ENCODE assay signal across 20 cellular contexts in genomic region chr6:81589465-81590313, GRCh38.
DNase-seq lines count a peak whose midpoint lies in the region; ATAC-seq and TF ChIP-seq lines count a peak whose summit lies in the region.
"Had no signal": no experiment of that assay in that cellular context is flagged by ENCODE, and none has a peak within 500 bp of the region (broad histone marks: within the 10 kb centered on the region; RNA-seq: fewer than 3 reads in every experiment).

No MANE protein-coding gene starts in this region.

- H3K27me3 ChIP-seq in WERI-Rb-1 (ENCODE audit: insufficient read depth, low read depth, severe bottlenecking) (no peaks in the 10 kb centered on the region), lower lobe of right lung (ENCODE audit: low read depth) (no peaks in the 10 kb centered on the region)
- H3K27me3 ChIP-seq: esophagus muscularis mucosa had no signal

- H3K36me3 ChIP-seq in WERI-Rb-1: no peaks in the 10 kb centered on the region
- H3K36me3 ChIP-seq in lower lobe of right lung: no peaks in the 10 kb centered on the region
- H3K36me3 ChIP-seq: esophagus muscularis mucosa had no signal

- ATAC-seq in lower lobe of right lung (peak; percentile 14 to 19), GM21423 (IDR thresholded peaks at IDR 0.05; ENCODE audit: unreplicated experiment) (no peak)
- ATAC-seq: A549; stimulated activated naive CD8-positive, alpha-beta T cell treated with anti-CD3 and anti-CD28 coated beads, Interleukin-15, Interleukin-2, amounts not matched to agents 100 U/mL and 50 U/mL, for 24 hours had no signal

- no peaks in the 10 kb centered on the region for H3K9me3 ChIP-seq in WERI-Rb-1 (ENCODE audit: severe bottlenecking)
- no peaks in the 10 kb centered on the region for H3K9me3 ChIP-seq in lower lobe of right lung
- H3K9me3 ChIP-seq: A549, esophagus muscularis mucosa had no signal

- peak; percentile 21 for DNase-seq in NCI-H1092 treated with DMSO at 0.1 percent for 48 hours (lab: John Stamatoyannopoulos, UW)
- no peak for DNase-seq in NCI-H1092 (lab: John Stamatoyannopoulos, UW)
- DNase-seq in NB4 (ENCODE audit: low read depth): peak; percentile 19
- DNase-seq in WERI-Rb-1: peak; percentile 18
- no peak for DNase-seq in lower lobe of right lung
- no peak for DNase-seq in dedifferentiated amniotic fluid mesenchymal stem cell (ENCODE audit: extremely low spot score)
- DNase-seq in NCI-H2107 treated with DMSO at 0.1 percent for 48 hours (lab: John Stamatoyannopoulos, UW; ENCODE audit: unreplicated experiment): no peak
- DNase-seq: C1 segment of cervical spinal cord; HCEC 1CT; head of caudate nucleus; Kasumi-1; midbrain; NCI-H187 treated with DMSO at 0.1 percent for 48 hours; NCI-H510A treated with DMSO at 0.1 percent for 48 hours; retina; stimulated activated naive CD8-positive, alpha-beta T cell treated with anti-CD3 and anti-CD28 coated beads, Interleukin-15, Interleukin-2, amounts not matched to agents 100 U/mL and 50 U/mL, for 24 hours; SW 1271 had no signal

- intact Hi-C loops in lower lobe of right lung (cut with DNase I): no loop called here

- no peaks in the 10 kb centered on the region for H3K4me1 ChIP-seq in lower lobe of right lung
- H3K4me1 ChIP-seq: A549, esophagus muscularis mucosa had no signal

- H3K4me3 ChIP-seq in NB4 (ENCODE audit: low read depth, low read length) (no peak overlapping the region), WERI-Rb-1 (ENCODE audit: low read depth, low read length) (no peak overlapping the region), lower lobe of right lung (no peak overlapping the region)
- H3K4me3 ChIP-seq: A549, esophagus muscularis mucosa had no signal

- no peak for TF ChIP-seq CTCF in NB4 (IDR thresholded peaks at IDR 0.05; ENCODE audit: low read depth, low read length)
- 0 out of 2 replicates have a peak, but pooled peaks have one; percentile 6 for TF ChIP-seq CTCF in WERI-Rb-1 (IDR thresholded peaks at IDR 0.05; ENCODE audit: low read depth, low read length)
- no peak for TF ChIP-seq CTCF in lower lobe of right lung (IDR thresholded peaks at IDR 0.05)

- TF ChIP-seq POLR2A in NB4 (IDR thresholded peaks at IDR 0.05; ENCODE audit: extremely low read depth, insufficient read length): no peak

- H3K27ac ChIP-seq in WERI-Rb-1: no peak overlapping the region
- no peak overlapping the region for H3K27ac ChIP-seq in lower lobe of right lung
- H3K27ac ChIP-seq: A549, esophagus muscularis mucosa had no signal

Comparison
In these comparisons a context has a peak if more than half of its experiments do, and no peak if none do; other contexts are left out.
1. DNase-seq: peak in NCI-H1092 treated with DMSO at 0.1 percent for 48 hours (single experiment), NB4 (single experiment) and WERI-Rb-1 (single experiment); none in NCI-H1092 (single experiment), lower lobe of right lung (single experiment), dedifferentiated amniotic fluid mesenchymal stem cell (single experiment) and NCI-H2107 treated with DMSO at 0.1 percent for 48 hours (single experiment).